ENCODE assay signal across 37 cellular contexts in the genomic region with DNA sequence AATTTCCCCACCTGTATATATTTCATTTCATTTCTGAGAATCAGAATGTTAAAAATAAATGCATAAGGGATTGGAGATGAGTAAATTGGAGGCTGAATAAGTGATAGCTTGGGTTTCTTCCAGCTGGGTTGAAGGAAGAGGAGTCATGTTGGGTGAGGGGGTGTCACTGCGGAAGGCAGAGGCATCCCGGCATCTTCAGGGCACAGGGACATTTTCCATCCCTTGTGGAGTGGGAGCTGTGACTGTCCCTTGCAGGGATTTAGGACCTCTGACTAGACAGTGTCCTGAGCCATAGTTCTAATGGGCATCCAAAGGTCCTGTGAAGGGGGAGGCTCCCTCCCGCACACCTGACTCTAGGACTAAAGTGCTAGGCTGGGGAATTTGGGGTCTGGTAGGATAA. TPM values are rescaled to one million over a fixed set of nuclear protein-coding genes. Genes with fewer than 3 reads are reported as not detected.
"Had no signal": no experiment of that assay in that cellular context is flagged by ENCODE, and none has a peak within 500 bp of the region (broad histone marks: within the 10 kb centered on the region; RNA-seq: fewer than 3 reads in every experiment).

No MANE protein-coding gene starts in this region.

- H3K27me3 ChIP-seq: body of pancreas had no signal

- H3K9me3 ChIP-seq: adrenal gland, ascending aorta, body of pancreas, breast epithelium had no signal

- H3K4me3 ChIP-seq: adrenal gland, ascending aorta, body of pancreas, breast epithelium, cardiac muscle cell had no signal

- H3K4me1 ChIP-seq: adrenal gland, ascending aorta, breast epithelium had no signal

- ATAC-seq: activated naive CD4-positive, alpha-beta T cell treated with anti-CD3 and anti-CD28 coated beads, Interleukin-2, amount 50 U/mL, for 72 hours; activated naive CD8-positive, alpha-beta T cell treated with anti-CD3 and anti-CD28 coated beads, Interleukin-2, amount 50 U/mL, for 24 hours; activated T-cell treated with anti-CD3 and anti-CD28 coated beads, Interleukin-2, amount 50 U/mL, for 4 hours; activated T-cell treated with anti-CD3 and anti-CD28 coated beads, Interleukin-2, amount 50 U/mL, for 72 hours; activated T-helper 17 cell treated with anti-CD3 and anti-CD28 coated beads, Interleukin-2, amount 50 U/mL, for 72 hours; body of pancreas had no signal

- DNase-seq: activated effector memory CD4-positive, alpha-beta T cell treated with anti-CD3 and anti-CD28 coated beads, Interleukin-2, amount 50 U/mL, for 16 hours; activated effector memory CD4-positive, alpha-beta T cell treated with Interleukin-2 at 50 U/mL for 16 hours; activated gamma-delta T cell; activated gamma-delta T cell treated with Interleukin-2 at 50 U/mL for 16 hours; activated naive CD4-positive, alpha-beta T cell; activated naive CD4-positive, alpha-beta T cell treated with anti-CD3 and anti-CD28 coated beads for 36 hours; activated naive CD4-positive, alpha-beta T cell treated with anti-CD3 and anti-CD28 coated beads, Interleukin-2, amount 10 ng/mL, durations not matched to agents 7 days and 5 days; activated naive CD4-positive, alpha-beta T cell treated with anti-CD3 and anti-CD28 coated beads, Interleukin-2, amount 50 U/mL, for 16 hours; activated naive CD4-positive, alpha-beta T cell treated with Interleukin-2 at 50 U/mL for 16 hours; activated naive CD8-positive, alpha-beta T cell treated with anti-CD3 and anti-CD28 coated beads for 36 hours; activated naive CD8-positive, alpha-beta T cell treated with anti-CD3 and anti-CD28 coated beads, Interleukin-2, amount 10 ng/mL, durations not matched to agents 7 days and 5 days; activated naive CD8-positive, alpha-beta T cell treated with anti-CD3 and anti-CD28 coated beads, Interleukin-2, amount 50 U/mL, for 24 hours; activated T-cell treated with anti-CD3 and anti-CD28 coated beads for 4 hours; activated T-cell treated with anti-CD3 and anti-CD28 coated beads, Interleukin-2, amount 50 U/mL, for 1 hour; activated T-cell treated with anti-CD3 and anti-CD28 coated beads, Interleukin-2, amount 50 U/mL, for 24 hours; activated T-cell treated with anti-CD3 and anti-CD28 coated beads, Interleukin-2, amount 50 U/mL, for 4 hours; activated T-cell treated with anti-CD3 and anti-CD28 coated beads, Interleukin-2, amount 50 U/mL, for 48 hours; activated T-cell treated with anti-CD3 and anti-CD28 coated beads, Interleukin-2, amount 50 U/mL, for 72 hours; adrenal gland; amniotic stem cell; amygdala; body of pancreas; brain microvascular endothelial cell; central memory CD4-positive, alpha-beta T cell; cerebellar nuclear complex had no signal

- H3K36me3 ChIP-seq: adrenal gland, ascending aorta, brain microvascular endothelial cell, breast epithelium, cardiac muscle cell had no signal

- H3K27ac ChIP-seq: adrenal gland, ascending aorta, body of pancreas, brain microvascular endothelial cell, breast epithelium, cardiac muscle cell had no signal

RNA-seq across cellular contexts. Expression of a gene that starts 2.1 kb away (rescaled TPM):
- total RNA-seq: activated naive CD4-positive, alpha-beta T cell treated with anti-CD3 and anti-CD28 coated beads for 36 hours; activated naive CD4-positive, alpha-beta T cell treated with anti-CD3 and anti-CD28 coated beads, Interleukin-2, amount 50 U/mL, for 72 hours; activated naive CD8-positive, alpha-beta T cell treated with anti-CD3 and anti-CD28 coated beads for 36 hours; activated naive CD8-positive, alpha-beta T cell treated with anti-CD3 and anti-CD28 coated beads, Interleukin-2, amount 10 ng/mL, durations not matched to agents 7 days and 5 days; activated T-cell treated with anti-CD3 and anti-CD28 coated beads, Interleukin-2, amount 50 U/mL, for 4 hours; activated T-cell treated with anti-CD3 and anti-CD28 coated beads, Interleukin-2, amount 50 U/mL, for 72 hours; activated T-helper 1 cell treated with anti-CD3 and anti-CD28 coated beads, Interleukin-12 subunit alpha, Interleukin-12 subunit beta, Interleukin-2, Interleukin-4 antibody, amounts not matched to agents 30 ng/mL and 10 ng/mL and 1 ng/mL, durations not matched to agents 14 hours and 24 hours and 36 hours; activated T-helper 17 cell treated with anti-CD3 and anti-CD28 coated beads, Interleukin-2, amount 50 U/mL, for 72 hours; activated T-helper 2 cell treated with anti-CD3 and anti-CD28 coated beads, Interferon-gamma antibody, Interleukin-2, Interleukin-4, amounts not matched to agents 10 μg/mL and 5 μg/mL and 100 μg/mL, durations not matched to agents 14 hours and 24 hours and 36 hours; ascending aorta; astrocyte; body of pancreas; breast epithelium; bronchial epithelial cell; cardiac muscle cell; cardiac septum; chondrocyte had no signal
- polyA plus RNA-seq: adipose tissue, adrenal gland, cardiac muscle cell had no signal
